ENCODE assay signal across 1 cellular context in the genomic region with DNA sequence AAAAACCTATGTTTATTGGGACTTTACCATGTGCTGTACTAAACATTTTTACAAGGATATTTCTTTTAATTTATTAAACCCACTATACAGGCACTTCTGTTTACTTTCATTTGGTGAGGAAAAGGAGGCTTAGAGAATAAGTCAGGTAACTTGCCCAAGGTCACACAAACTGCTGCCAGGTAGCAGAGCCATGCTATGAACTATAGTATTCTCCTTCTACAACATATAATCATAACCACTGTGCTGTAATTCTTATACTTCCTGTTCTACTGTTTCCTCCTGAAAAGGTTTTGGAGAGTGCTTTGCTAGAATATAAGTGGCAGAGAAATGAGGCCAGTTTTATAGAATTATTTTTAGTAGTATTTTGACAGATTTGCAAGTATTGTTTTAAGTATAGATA.
TF ChIP-seq lines count a peak whose summit lies in the region.

No MANE protein-coding gene starts in this region.

TF ChIP-seq in GM12878, 131 proteins besides CTCF, POLR2A, EP300 and RAD21:
- TF ChIP-seq, protein P1, sequence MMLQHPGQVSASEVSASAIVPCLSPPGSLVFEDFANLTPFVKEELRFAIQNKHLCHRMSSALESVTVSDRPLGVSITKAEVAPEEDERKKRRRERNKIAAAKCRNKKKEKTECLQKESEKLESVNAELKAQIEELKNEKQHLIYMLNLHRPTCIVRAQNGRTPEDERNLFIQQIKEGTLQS (IDR thresholded peaks at IDR 0.05; ENCODE audit: borderline replicate concordance, extremely low read depth, low read depth, low read length): no peak
- no peak for TF ChIP-seq CHD4 (IDR thresholded peaks at IDR 0.05)
- TF ChIP-seq, protein P2, sequence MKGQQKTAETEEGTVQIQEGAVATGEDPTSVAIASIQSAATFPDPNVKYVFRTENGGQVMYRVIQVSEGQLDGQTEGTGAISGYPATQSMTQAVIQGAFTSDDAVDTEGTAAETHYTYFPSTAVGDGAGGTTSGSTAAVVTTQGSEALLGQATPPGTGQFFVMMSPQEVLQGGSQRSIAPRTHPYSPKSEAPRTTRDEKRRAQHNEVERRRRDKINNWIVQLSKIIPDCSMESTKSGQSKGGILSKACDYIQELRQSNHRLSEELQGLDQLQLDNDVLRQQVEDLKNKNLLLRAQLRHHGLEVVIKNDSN (IDR thresholded peaks at IDR 0.05; ENCODE audit: borderline replicate concordance, extremely low read length, insufficient read depth, low read depth, low read length): no peak
- TF ChIP-seq JUNB (IDR thresholded peaks at IDR 0.05): no peak
- TF ChIP-seq NR2C1 (IDR thresholded peaks at IDR 0.05): no peak
- TF ChIP-seq TARDBP (IDR thresholded peaks at IDR 0.05; ENCODE audit: borderline replicate concordance): no peak
- no peak for TF ChIP-seq JUND (IDR thresholded peaks at IDR 0.05; ENCODE audit: low read depth, low read length)
- TF ChIP-seq POU2F2 (IDR thresholded peaks at IDR 0.05; ENCODE audit: borderline replicate concordance, low read depth, low read length): no peak
- TF ChIP-seq HDAC6 (IDR thresholded peaks at IDR 0.05; ENCODE audit: unreplicated experiment): no peak
TF ChIP-seq in GM12878: peak in this region for 0.
